In genomic region chr4:6696611-6697010, GRCh38 we compare ENCODE assay signal across 2 cellular contexts.
TF ChIP-seq lines count a peak whose summit lies in the region.

No MANE protein-coding gene starts in this region.

TF ChIP-seq in SK-N-SH, 30 proteins besides CTCF, POLR2A, EP300 and RAD21 (continued from another document):
- TF ChIP-seq NRF1 (IDR thresholded peaks at IDR 0.05; ENCODE audit: low read depth, low read length), result no peak
- TF ChIP-seq USF1 (IDR thresholded peaks at IDR 0.05; ENCODE audit: borderline replicate concordance, low read depth), result no peak
- no peak for TF ChIP-seq PBX3 (IDR thresholded peaks at IDR 0.05)
- no peak for TF ChIP-seq MEF2A (IDR thresholded peaks at IDR 0.05; ENCODE audit: borderline replicate concordance, low read depth)
- TF ChIP-seq FOXJ3 (CRISPR knock-in tag; IDR thresholded peaks at IDR 0.05), result no peak
- no peak for TF ChIP-seq ELF1 (IDR thresholded peaks at IDR 0.05)
- TF ChIP-seq FOXM1 (IDR thresholded peaks at IDR 0.05; ENCODE audit: low read depth), result no peak
- no peak for TF ChIP-seq NFIC (IDR thresholded peaks at IDR 0.05; ENCODE audit: borderline replicate concordance)
- TF ChIP-seq TCF12 (IDR thresholded peaks at IDR 0.05), result no peak

TF ChIP-seq in SK-N-SH treated with all-trans-retinoic acid at 6 μM for 48 hours, 23 proteins besides CTCF, POLR2A, EP300 and RAD21 (continued from another document):
- TF ChIP-seq TSHZ2 (CRISPR knock-in tag; IDR thresholded peaks at IDR 0.05) (no peak), GLIS3 (CRISPR knock-in tag; IDR thresholded peaks at IDR 0.05) (no peak), SNAI2 (CRISPR knock-in tag; IDR thresholded peaks at IDR 0.05) (no peak), ARNTL (CRISPR knock-in tag; IDR thresholded peaks at IDR 0.05; ENCODE audit: borderline replicate concordance, low read depth) (no peak), ESRRG (CRISPR knock-in tag; IDR thresholded peaks at IDR 0.05) (no peak), TOX (CRISPR knock-in tag; IDR thresholded peaks at IDR 0.05; ENCODE audit: borderline replicate concordance) (no peak), RARB (CRISPR knock-in tag; IDR thresholded peaks at IDR 0.05) (no peak), CSDC2 (CRISPR knock-in tag; IDR thresholded peaks at IDR 0.05) (no peak), ISL1 (CRISPR knock-in tag; IDR thresholded peaks at IDR 0.05) (no peak), ZNF8 (CRISPR knock-in tag; IDR thresholded peaks at IDR 0.05) (no peak), ZFP30 (CRISPR knock-in tag; IDR thresholded peaks at IDR 0.05) (no peak), ZC3H10 (CRISPR knock-in tag; IDR thresholded peaks at IDR 0.05) (no peak), PATZ1 (CRISPR knock-in tag; IDR thresholded peaks at IDR 0.05; ENCODE audit: borderline replicate concordance) (no peak), ZNF565 (CRISPR knock-in tag; conservative IDR thresholded peaks at IDR 0.05; ENCODE audit: low read depth) (no peak), CSRNP3 (CRISPR knock-in tag; IDR thresholded peaks at IDR 0.05) (no peak)
